ENCODE assay signal across 2 cellular contexts in genomic region chr3:146104068-146104467, GRCh38.
TF ChIP-seq lines count a peak whose summit lies in the region.

No MANE protein-coding gene starts in this region.

TF ChIP-seq in GM23338, 12 proteins besides CTCF, POLR2A, EP300 and RAD21:
- TF ChIP-seq ZNF331 (CRISPR knock-in tag; IDR thresholded peaks at IDR 0.05; ENCODE audit: low read depth) (no peak), EZH2phosphoT487 (IDR thresholded peaks at IDR 0.05; ENCODE audit: unreplicated experiment) (no peak), ZNF114 (CRISPR knock-in tag; IDR thresholded peaks at IDR 0.05) (no peak), ETS1 (IDR thresholded peaks at IDR 0.05) (no peak), STAT1 (IDR thresholded peaks at IDR 0.05; ENCODE audit: unreplicated experiment) (no peak), NANOG (IDR thresholded peaks at IDR 0.05; ENCODE audit: borderline replicate concordance) (no peak; the same call in 1 of the 2 replicates), ZNF462 (CRISPR knock-in tag; IDR thresholded peaks at IDR 0.05) (no peak), POLR2AphosphoS5 (IDR thresholded peaks at IDR 0.05; ENCODE audit: low read depth) (no peak), REST (IDR thresholded peaks at IDR 0.05; ENCODE audit: unreplicated experiment) (no peak), JUNB (IDR thresholded peaks at IDR 0.05; ENCODE audit: unreplicated experiment) (no peak), CREB1 (CRISPR knock-in tag; IDR thresholded peaks at IDR 0.05; ENCODE audit: low read depth) (no peak), EZH2 (IDR thresholded peaks at IDR 0.05; ENCODE audit: low read depth, unreplicated experiment) (no peak)

TF ChIP-seq in H1, 55 proteins besides CTCF, POLR2A, EP300 and RAD21:
- TF ChIP-seq TCF12 (IDR thresholded peaks at IDR 0.05; ENCODE audit: low read depth, low read length) (0 out of 2 replicates have a peak, but pooled peaks have one; percentile 28), RFX5 (IDR thresholded peaks at IDR 0.05; ENCODE audit: borderline replicate concordance, low read depth, low read length) (no peak), SIN3A (conservative IDR thresholded peaks at IDR 0.05 in 1 of 2, IDR thresholded peaks at IDR 0.05 in 1 of 2; ENCODE audit: low read depth in 1 of 2, low read length in 2 of 2) (no peak), TAF7 (optimal IDR thresholded peaks at IDR 0.05; ENCODE audit: borderline replicate concordance, low read depth, low read length) (no peak), SRF (IDR thresholded peaks at IDR 0.05; ENCODE audit: low read depth, low read length) (peak; percentile 77)
